ENCODE assay signal across 31 cellular contexts in genomic region chr17:76474894-76475293, GRCh38. TPM values are rescaled to one million over a fixed set of nuclear protein-coding genes. Genes with fewer than 3 reads are reported as not detected.
"Had no signal": no experiment of that assay in that cellular context is flagged by ENCODE, and none has a peak within 500 bp of the region (broad histone marks: within the 10 kb centered on the region; RNA-seq: fewer than 3 reads in every experiment).

No MANE protein-coding gene starts in this region.

- H3K27ac ChIP-seq: left ventricle myocardium inferior, lower lobe of right lung, parathyroid adenoma, psoas muscle, suprapubic skin, thyroid gland, upper lobe of left lung, uterus had no signal

- H3K36me3 ChIP-seq: uterus had no signal

- H3K4me1 Mint-ChIP-seq: nephron had no signal

- H3K4me1 ChIP-seq: lower lobe of right lung, parathyroid adenoma, psoas muscle, suprapubic skin, thyroid gland, upper lobe of left lung, uterus had no signal

- H3K27me3 ChIP-seq: spleen, suprapubic skin, thyroid gland, upper lobe of left lung, uterus had no signal

- H3K9me3 Mint-ChIP-seq: immature natural killer cell, nephron had no signal

- DNase-seq: cerebellar nuclear complex; dermis blood vessel endothelial cell; effector CD8-positive, alpha-beta T cell; immature natural killer cell; left cardiac atrium; left ventricle myocardium inferior; lower lobe of right lung; mesenchymal stem cell; midbrain; psoas muscle; retina; spleen; stimulated activated CD4-positive, alpha-beta T cell treated with anti-CD3 and anti-CD28 coated beads, Interleukin-15, amount 100 ng/mL, for 24 hours; stimulated activated CD4-positive, alpha-beta T cell treated with anti-CD3 and anti-CD28 coated beads, Interleukin-1b, Interleukin-23, amount 100 ng/mL, for 48 hours; stimulated activated CD4-positive, alpha-beta T cell treated with anti-CD3 and anti-CD28 coated beads, Interleukin-4, amount 100 ng/mL, for 24 hours; stimulated activated naive CD4-positive, alpha-beta T cell treated with Interleukin-2 at 50 U/mL for 16 hours; thyroid gland; upper lobe of left lung; uterus had no signal

- FAIRE-seq: colon, endometrium, frontal cortex, keratinocyte had no signal

- H3K9me3 ChIP-seq: left ventricle myocardium inferior, lower lobe of right lung, psoas muscle, spleen, suprapubic skin, thyroid gland, upper lobe of left lung, uterus had no signal

- H3K4me3 Mint-ChIP-seq: immature natural killer cell, nephron had no signal

- H3K4me3 ChIP-seq: left ventricle myocardium inferior, lower lobe of right lung, psoas muscle, spleen, suprapubic skin, thyroid gland, upper lobe of left lung, uterus had no signal

- ATAC-seq: esophagus mucosa, left cardiac atrium, lower lobe of right lung, psoas muscle, sciatic nerve had no signal

- H3K27ac Mint-ChIP-seq: nephron had no signal

RNA-seq across cellular contexts. Expression of gene AANAT, which starts 7.5 kb away (rescaled TPM):
- total RNA-seq: dermis blood vessel endothelial cell, esophagus mucosa, fibroblast of lung, frontal cortex, left cardiac atrium, left ventricle myocardium inferior, lower lobe of right lung, omental fat pad, psoas muscle, sciatic nerve, skeletal muscle tissue, spleen, suprapubic skin, upper lobe of left lung, uterus had no signal
- polyA plus RNA-seq: fibroblast of lung, keratinocyte had no signal
